In the genomic region with DNA sequence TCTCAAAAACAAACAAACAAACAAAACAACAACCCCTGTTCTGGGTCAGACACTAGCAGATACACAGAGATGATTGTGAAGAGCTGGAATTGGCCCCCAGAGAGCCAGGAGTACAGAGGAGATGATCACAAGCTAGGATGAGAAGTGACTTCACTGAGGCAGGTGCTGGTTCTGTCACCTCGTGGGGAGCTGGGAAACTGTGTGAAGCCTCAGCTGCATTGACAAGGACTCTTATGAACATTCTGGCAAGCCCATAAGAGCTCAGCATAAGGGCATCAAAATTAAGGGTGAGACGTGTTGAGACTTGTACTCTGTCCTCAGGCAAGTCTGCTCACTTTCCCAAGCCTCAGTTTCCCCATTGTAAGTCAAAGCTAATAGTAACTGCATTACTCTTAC, we compare ENCODE assay signal across 1 cellular context.
TF ChIP-seq lines count a peak whose summit lies in the region.

No MANE protein-coding gene starts in this region.

TF ChIP-seq in H1, 55 proteins besides CTCF, POLR2A, EP300 and RAD21:
- TF ChIP-seq CBX8 (IDR thresholded peaks at IDR 0.05; ENCODE audit: borderline replicate concordance, low read depth, low read length) (no peak), RFX5 (IDR thresholded peaks at IDR 0.05; ENCODE audit: borderline replicate concordance, low read depth, low read length) (no peak), CHD1 (IDR thresholded peaks at IDR 0.05; ENCODE audit: low read depth, low read length) (no peak), BACH1 (IDR thresholded peaks at IDR 0.05; ENCODE audit: low read length) (no peak), NRF1 (IDR thresholded peaks at IDR 0.05; ENCODE audit: low read depth, low read length) (no peak)
- TF ChIP-seq, protein P1, sequence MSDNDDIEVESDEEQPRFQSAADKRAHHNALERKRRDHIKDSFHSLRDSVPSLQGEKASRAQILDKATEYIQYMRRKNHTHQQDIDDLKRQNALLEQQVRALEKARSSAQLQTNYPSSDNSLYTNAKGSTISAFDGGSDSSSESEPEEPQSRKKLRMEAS (IDR thresholded peaks at IDR 0.05), result no peak
